In the genomic region with DNA sequence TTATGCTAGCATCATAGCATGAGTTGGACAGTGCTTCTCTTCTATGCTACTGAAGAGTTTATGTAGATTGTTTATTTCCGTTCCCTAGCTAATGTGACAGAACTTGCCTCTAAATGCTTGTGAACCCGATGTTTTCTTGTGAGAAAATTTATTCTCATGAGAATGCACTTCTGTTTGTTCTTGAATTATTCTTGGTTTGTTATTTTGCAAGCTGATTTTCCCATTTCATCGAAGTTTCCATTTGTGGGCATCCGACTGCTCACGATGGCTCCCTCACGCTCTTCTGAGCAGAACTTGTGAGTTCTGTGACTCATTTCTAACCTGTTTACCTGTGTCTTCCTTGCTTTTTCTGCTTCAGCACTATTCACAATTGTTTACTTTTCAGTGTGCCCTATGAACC, we compare ENCODE assay signal across 1 cellular context.
TF ChIP-seq lines count a peak whose summit lies in the region.

No MANE protein-coding gene starts in this region.

TF ChIP-seq in SK-N-SH, 30 proteins besides CTCF, POLR2A, EP300 and RAD21 (continued from another document):
- TF ChIP-seq NFIC (IDR thresholded peaks at IDR 0.05; ENCODE audit: borderline replicate concordance) (no peak), ZBTB33 (IDR thresholded peaks at IDR 0.05; ENCODE audit: borderline replicate concordance, low read depth) (no peak), GATA2 (CRISPR knock-in tag; IDR thresholded peaks at IDR 0.05) (no peak), SMC3 (IDR thresholded peaks at IDR 0.05; ENCODE audit: low read depth, low read length) (no peak), TAF1 (IDR thresholded peaks at IDR 0.05; ENCODE audit: borderline replicate concordance, low read depth, low read length) (no peak), TCF12 (IDR thresholded peaks at IDR 0.05) (no peak), NRF1 (IDR thresholded peaks at IDR 0.05; ENCODE audit: low read depth, low read length) (no peak), JUND (IDR thresholded peaks at IDR 0.05) (no peak), FOXJ3 (CRISPR knock-in tag; IDR thresholded peaks at IDR 0.05) (no peak), FOSL2 (IDR thresholded peaks at IDR 0.05; ENCODE audit: borderline replicate concordance, low read depth) (no peak), POLR2AphosphoS5 (IDR thresholded peaks at IDR 0.05; ENCODE audit: low read depth, low read length) (no peak), RXRA (IDR thresholded peaks at IDR 0.05; ENCODE audit: borderline replicate concordance, low read depth) (no peak), MEF2A (IDR thresholded peaks at IDR 0.05; ENCODE audit: borderline replicate concordance, low read depth) (no peak), RFX5 (IDR thresholded peaks at IDR 0.05; ENCODE audit: low read length) (no peak)
- TF ChIP-seq, protein P1, sequence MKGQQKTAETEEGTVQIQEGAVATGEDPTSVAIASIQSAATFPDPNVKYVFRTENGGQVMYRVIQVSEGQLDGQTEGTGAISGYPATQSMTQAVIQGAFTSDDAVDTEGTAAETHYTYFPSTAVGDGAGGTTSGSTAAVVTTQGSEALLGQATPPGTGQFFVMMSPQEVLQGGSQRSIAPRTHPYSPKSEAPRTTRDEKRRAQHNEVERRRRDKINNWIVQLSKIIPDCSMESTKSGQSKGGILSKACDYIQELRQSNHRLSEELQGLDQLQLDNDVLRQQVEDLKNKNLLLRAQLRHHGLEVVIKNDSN (IDR thresholded peaks at IDR 0.05; ENCODE audit: borderline replicate concordance, low read depth): no peak
- TF ChIP-seq, protein P2, sequence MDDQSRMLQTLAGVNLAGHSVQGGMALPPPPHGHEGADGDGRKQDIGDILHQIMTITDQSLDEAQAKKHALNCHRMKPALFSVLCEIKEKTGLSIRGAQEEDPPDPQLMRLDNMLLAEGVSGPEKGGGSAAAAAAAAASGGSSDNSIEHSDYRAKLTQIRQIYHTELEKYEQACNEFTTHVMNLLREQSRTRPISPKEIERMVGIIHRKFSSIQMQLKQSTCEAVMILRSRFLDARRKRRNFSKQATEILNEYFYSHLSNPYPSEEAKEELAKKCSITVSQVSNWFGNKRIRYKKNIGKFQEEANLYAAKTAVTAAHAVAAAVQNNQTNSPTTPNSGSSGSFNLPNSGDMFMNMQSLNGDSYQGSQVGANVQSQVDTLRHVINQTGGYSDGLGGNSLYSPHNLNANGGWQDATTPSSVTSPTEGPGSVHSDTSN (IDR thresholded peaks at IDR 0.05): no peak
